In the genomic region with DNA sequence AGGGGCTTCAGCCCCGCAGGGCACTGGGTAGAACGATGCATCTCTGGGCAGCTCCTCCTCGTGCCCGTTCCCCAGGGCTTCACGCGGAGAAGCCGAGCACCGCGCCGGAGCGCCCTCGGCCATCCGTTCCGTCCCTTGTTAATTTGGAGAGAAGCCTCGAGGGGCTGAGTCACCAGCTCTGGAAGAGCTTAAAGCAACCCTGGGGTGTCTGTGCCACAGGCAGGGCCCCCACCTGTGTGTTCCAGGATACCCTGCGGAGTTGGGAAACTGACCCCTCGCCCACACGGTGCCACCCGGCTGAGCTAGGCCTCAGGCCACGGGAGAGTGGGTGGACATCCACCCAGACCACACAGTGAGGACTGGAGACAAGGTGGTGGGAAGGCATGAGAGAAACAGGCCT, we compare ENCODE assay signal across 20 cellular contexts. TPM values are rescaled to one million over a fixed set of nuclear protein-coding genes. Genes with fewer than 3 reads are reported as not detected.
A peak's percentile ranks its signal among the peaks of the same experiment; 100 is the strongest.
DNase-seq lines count a peak whose midpoint lies in the region; ATAC-seq, FAIRE-seq and TF ChIP-seq lines count a peak whose summit lies in the region.
"Had no signal": no experiment of that assay in that cellular context is flagged by ENCODE, and none has a peak within 500 bp of the region (broad histone marks: within the 10 kb centered on the region; RNA-seq: fewer than 3 reads in every experiment).

No MANE protein-coding gene starts in this region.

- peaks cover 4% of the 10 kb centered on the region for H3K79me2 ChIP-seq in HepG2 (ENCODE audit: insufficient read depth, low read length)

- TF ChIP-seq POLR2A in HepG2 (IDR thresholded peaks at IDR 0.05; ENCODE audit: insufficient read depth in 1 of 2, low read depth in 2 of 2, low read length in 2 of 2) (no peak), right lobe of liver (IDR thresholded peaks at IDR 0.05) (no peak)

- in situ Hi-C loops in HepG2 (cut with HindIII; ENCODE audit: extremely low pct_ligation_motif_present, low pct_unique_long_range_greater_than_20kb), result no loop called here

- H3K4me3 Mint-ChIP-seq in T-helper 17 cell (no peak overlapping the region), naive B cell (no peak overlapping the region), MCF 10A (ENCODE audit: unreplicated experiment) (no peak overlapping the region)
- H3K4me3 Mint-ChIP-seq: CD4-positive, CD25-positive, alpha-beta regulatory T cell; CD8-positive, alpha-beta memory T cell had no signal

- no peak for FAIRE-seq in HepG2 (lab: Jason Lieb, UNC)
- no peak for FAIRE-seq in RCC 7860 (lab: Jason Lieb, UNC)
- FAIRE-seq: D721Med, G401.6, GM12891, GM18507 had no signal

- POLR2A ChIA-PET in HepG2 (lab: Yijun Ruan, JAX), result no interaction called here
- POLR2A ChIA-PET in MCF 10A (lab: Yijun Ruan, JAX), result no interaction called here

- no peak overlapping the region for H2AFZ ChIP-seq in HepG2 (ENCODE audit: low read length)
- H2AFZ ChIP-seq: GM23248 had no signal

- no peak overlapping the region for H3K9ac ChIP-seq in HepG2 (ENCODE audit: insufficient read depth, low read depth, low read length)
- H3K9ac ChIP-seq: GM23248 had no signal

- no peaks in the 10 kb centered on the region for H3K9me3 ChIP-seq in HepG2 (ENCODE audit: low read length)
- H3K9me3 ChIP-seq in right lobe of liver, result no peaks in the 10 kb centered on the region
- no peaks in the 10 kb centered on the region for H3K9me3 ChIP-seq in T-helper 17 cell (ENCODE audit: control insufficient read depth, low read length, poor library complexity, severe bottlenecking)
- H3K9me3 ChIP-seq: Caco-2 had no signal

- no peak overlapping the region for H3K4me2 ChIP-seq in HepG2 (ENCODE audit: low read depth, low read length)

- H3K36me3 ChIP-seq in HepG2 (replicated peaks in 1 of 2; ENCODE audit: control insufficient read depth in 1 of 2, insufficient read depth in 2 of 2, low read length in 2 of 2), result peaks cover 44 to 81% of the 10 kb centered on the region in 2 experiments
- peaks cover 4 to 57% (median 13%) of the 10 kb centered on the region in 4 donors for H3K36me3 ChIP-seq in right lobe of liver

- H3K27ac Mint-ChIP-seq in T-helper 17 cell (peak overlapping the region; percentile 37), naive B cell (peak overlapping the region in 4 of 6 donors; percentile 18 to 76 (median 44)), MCF 10A (ENCODE audit: low read depth, unreplicated experiment) (no peak overlapping the region)
- H3K27ac Mint-ChIP-seq: CD4-positive, CD25-positive, alpha-beta regulatory T cell had no signal

- no peak for ATAC-seq in HepG2
- ATAC-seq in right lobe of liver, result no peak
- no peak for ATAC-seq in T-helper 17 cell
- no peak for ATAC-seq in naive B cell (ENCODE audit: low read depth in 2 of 2)

- DNase-seq in HepG2 (ENCODE audit: low spot score), result no peak
- no peak for DNase-seq in right lobe of liver
- DNase-seq in T-helper 17 cell, result no peak
- DNase-seq in naive B cell, result no peak
- no peak for DNase-seq in RCC 7860 (ENCODE audit: low spot score)
- no peak for DNase-seq in MCF 10A (ENCODE audit: unreplicated experiment)
- DNase-seq in COLO829 (ENCODE audit: low spot score), result no peak
- DNase-seq: 8988T; C1 segment of cervical spinal cord; Caco-2; CD4-positive, CD25-positive, alpha-beta regulatory T cell; CD8-positive, alpha-beta memory T cell; GM23248; HCEC 1CT; IMR-90 had no signal

- no peak overlapping the region for H3K4me3 ChIP-seq in HepG2 (replicated peaks in 1 of 3; ENCODE audit: insufficient read depth in 1 of 3, low read depth in 2 of 3, low read length in 3 of 3)
- no peak overlapping the region for H3K4me3 ChIP-seq in right lobe of liver
- H3K4me3 ChIP-seq: GM23248 had no signal

- no peaks in the 10 kb centered on the region for H3K27me3 ChIP-seq in HepG2 (ENCODE audit: control insufficient read depth in 1 of 2, insufficient read depth in 2 of 2, low read length in 2 of 2)
- no peaks in the 10 kb centered on the region for H3K27me3 ChIP-seq in right lobe of liver

- 0 out of 2 replicates have a peak, but pooled peaks cover 3% of the 10 kb centered on the region for H4K20me1 ChIP-seq in HepG2 (ENCODE audit: insufficient read depth, low read length)

- BruUV-seq in HepG2 (replicated peaks; lab: Mats Ljungman, UMichigan) (no TSS peak), MCF 10A (replicated peaks; lab: Mats Ljungman, UMichigan) (no TSS peak)

- intact Hi-C loops in HepG2 (cut with micrococcal nuclease; ENCODE audit: unreplicated experiment), result no loop called here
- intact Hi-C loops in right lobe of liver (cut with DNase I), result no loop called here
- intact Hi-C loops in MCF 10A (cut with micrococcal nuclease), result no loop called here

- H3K4me1 Mint-ChIP-seq in T-helper 17 cell (peaks cover 19% of the 10 kb centered on the region), naive B cell (peaks cover 18 to 34% (median 22%) of the 10 kb centered on the region in 3 donors), MCF 10A (ENCODE audit: insufficient read depth, unreplicated experiment) (no peaks in the 10 kb centered on the region)

- H3K4me1 ChIP-seq in HepG2 (ENCODE audit: insufficient read depth, low read length), result no peaks in the 10 kb centered on the region
- no peaks in the 10 kb centered on the region for H3K4me1 ChIP-seq in right lobe of liver
- H3K4me1 ChIP-seq: Caco-2 had no signal

- H3K27ac ChIP-seq in HepG2 (ENCODE audit: extremely low read length, insufficient read depth, low read length), result no peak overlapping the region
- no peak overlapping the region for H3K27ac ChIP-seq in right lobe of liver
- H3K27ac ChIP-seq: GM23248, HL-60 had no signal

- WGBS in HepG2 (ENCODE audit: low lambda C conversion rate), result 98% methylated on average over 12 of the region's 20 CpGs
- 97% methylated on average over 10 of the region's 20 CpGs for WGBS in right lobe of liver (ENCODE audit: insufficient coverage, low coverage, low lambda C conversion rate, missing lambda C conversion rate)

- no peak for TF ChIP-seq EP300 in HepG2 (IDR thresholded peaks at IDR 0.05; ENCODE audit: low read depth in 2 of 2, low read length in 2 of 2)
- TF ChIP-seq EP300 in HepG2 (CRISPR knock-in tag; IDR thresholded peaks at IDR 0.05; ENCODE audit: borderline replicate concordance), result no peak

- H3K36me3 Mint-ChIP-seq in T-helper 17 cell (ENCODE audit: low read depth), result peaks cover 7% of the 10 kb centered on the region
- H3K36me3 Mint-ChIP-seq in naive B cell, result peaks cover 0 to 7% of the 10 kb centered on the region in 2 donors
- H3K36me3 Mint-ChIP-seq in MCF 10A (ENCODE audit: insufficient read depth, unreplicated experiment), result peaks cover 78% of the 10 kb centered on the region

- CTCF ChIA-PET in HepG2 (lab: Yijun Ruan, JAX; ENCODE audit: low intra/inter-chr PET ratio, low total read pairs) (no interaction called here), MCF 10A (lab: Yijun Ruan, JAX) (no interaction called here)

- no peak for TF ChIP-seq RAD21 in HepG2 (CRISPR knock-in tag; IDR thresholded peaks at IDR 0.05)

- H3K27me3 Mint-ChIP-seq in T-helper 17 cell, result no peaks in the 10 kb centered on the region
- H3K27me3 Mint-ChIP-seq in naive B cell, result no peaks in the 10 kb centered on the region
- no peaks in the 10 kb centered on the region for H3K27me3 Mint-ChIP-seq in MCF 10A (ENCODE audit: insufficient read depth, unreplicated experiment)
- H3K27me3 Mint-ChIP-seq: CD4-positive, CD25-positive, alpha-beta regulatory T cell; CD8-positive, alpha-beta memory T cell had no signal

- H3K9me3 Mint-ChIP-seq in naive B cell, result no peaks in the 10 kb centered on the region
- no peaks in the 10 kb centered on the region for H3K9me3 Mint-ChIP-seq in MCF 10A (ENCODE audit: unreplicated experiment)
- H3K9me3 Mint-ChIP-seq: CD8-positive, alpha-beta memory T cell had no signal

- TF ChIP-seq CTCF in HepG2 (CRISPR knock-in tag; IDR thresholded peaks at IDR 0.05), result no peak
- no peak for TF ChIP-seq CTCF in right lobe of liver (IDR thresholded peaks at IDR 0.05)
- no peak for TF ChIP-seq CTCF in MCF 10A (IDR thresholded peaks at IDR 0.05; ENCODE audit: unreplicated experiment)

RNA-seq across cellular contexts. Expression of gene AP2A2, which starts 47.1 kb away (rescaled TPM):
- 25.7 and 25.9 TPM in 2 replicates for total RNA-seq in HepG2 (2016; rRNA removed; fragmentation: Illumina TruSeq; extraction: Trizol)
- total RNA-seq in HepG2 (2016; cell fraction: cytosol; rRNA removed; fragmentation: Illumina TruSeq; extraction: Trizol; ENCODE audit: low read depth), result 22.1 and 25.6 TPM in 2 replicates
- 21.5 and 27.6 TPM in 2 replicates for total RNA-seq in HepG2 (2016; cell fraction: insoluble cytoplasmic fraction; rRNA removed; fragmentation: Illumina TruSeq; extraction: Trizol)
- total RNA-seq in HepG2 (2016; cell fraction: membrane; rRNA removed; fragmentation: Illumina TruSeq; extraction: Trizol), result 26.2 and 26.6 TPM in 2 replicates
- total RNA-seq in HepG2 (2016; cell fraction: nucleus; rRNA removed; fragmentation: Illumina TruSeq; extraction: Trizol), result 26.6 and 31.5 TPM in 2 replicates
- 74.5 and 75.7 TPM in 2 replicates for polyA plus RNA-seq in HepG2 (2011; rRNA removed)
- 39.6 and 44.6 TPM in 2 replicates for polyA plus RNA-seq in HepG2 (2011; cell fraction: cytosol; rRNA removed)
- 182 and 223 TPM in 2 replicates for polyA plus RNA-seq in HepG2 (2011; cell fraction: nucleus; rRNA removed)
- 56.1 and 60.7 TPM in 2 replicates for polyA plus RNA-seq in HepG2 (2012)
- 7.3 and 8.2 TPM in 2 replicates for polyA plus RNA-seq in HepG2 (2016; cell fraction: cytosol; fragmentation: Illumina TruSeq; extraction: Trizol; ENCODE audit: low read depth)
- polyA plus RNA-seq in HepG2 (2016; cell fraction: insoluble cytoplasmic fraction; fragmentation: Illumina TruSeq; extraction: Trizol; ENCODE audit: low read depth), result 31.3 and 36.3 TPM in 2 replicates
- 16.2 and 21.0 TPM in 2 replicates for polyA plus RNA-seq in HepG2 (2016; cell fraction: membrane; fragmentation: Illumina TruSeq; extraction: Trizol; ENCODE audit: low read depth)
- 75.2 and 92.2 TPM in 2 replicates for polyA plus RNA-seq in HepG2 (2016; cell fraction: nucleus; fragmentation: Illumina TruSeq; extraction: Trizol; ENCODE audit: insufficient read depth, low read depth)
- polyA minus RNA-seq in HepG2 (2011; rRNA and poly(A)+ RNA removed; ENCODE audit: low replicate concordance), result 90.1 and 145 TPM in 2 replicates
- 78.0 and 102 TPM in 2 replicates for polyA minus RNA-seq in HepG2 (2011; cell fraction: cytosol; rRNA and poly(A)+ RNA removed)
- polyA minus RNA-seq in HepG2 (2011; cell fraction: nucleus; rRNA and poly(A)+ RNA removed), result 65.8 and 74.2 TPM in 2 replicates
- total RNA-seq in right lobe of liver, result 10 to 100 TPM; 41.4 to 66.7 (median 53.8) TPM
- 10 to 100 TPM; 71.1 to 74.0 TPM for total RNA-seq in T-helper 17 cell
- 1 to 10 TPM; 3.3 to 9.2 (median 4.7) TPM for polyA plus RNA-seq in naive B cell (ENCODE audit: low read depth in 6 of 6)
- 70.5 and 70.6 TPM in 2 replicates for total RNA-seq in MCF 10A (2022)
